Comparison of ENCODE assay signal across 1 cellular context in the genomic region with DNA sequence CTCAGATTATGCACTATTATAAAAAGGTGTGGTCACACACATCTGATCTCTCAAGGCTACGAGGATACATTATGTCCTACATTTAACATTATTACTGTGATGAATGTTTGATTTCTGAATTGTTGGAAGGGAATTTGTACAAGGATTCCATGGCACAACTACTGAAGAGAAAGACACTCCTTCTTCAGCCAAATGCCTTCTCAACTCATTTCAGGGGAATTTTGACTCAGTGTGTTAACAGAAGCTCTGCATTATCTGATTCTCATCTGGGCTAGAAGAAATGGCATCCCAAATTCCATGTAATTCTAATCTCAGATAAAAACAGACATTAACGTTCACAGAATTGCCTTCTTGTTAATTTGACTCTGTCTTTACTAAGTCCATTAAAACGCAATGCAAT.
TF ChIP-seq lines count a peak whose summit lies in the region.

No MANE protein-coding gene starts in this region.

TF ChIP-seq in HCT116, 20 proteins besides CTCF, POLR2A, EP300 and RAD21:
- TF ChIP-seq, protein P1, sequence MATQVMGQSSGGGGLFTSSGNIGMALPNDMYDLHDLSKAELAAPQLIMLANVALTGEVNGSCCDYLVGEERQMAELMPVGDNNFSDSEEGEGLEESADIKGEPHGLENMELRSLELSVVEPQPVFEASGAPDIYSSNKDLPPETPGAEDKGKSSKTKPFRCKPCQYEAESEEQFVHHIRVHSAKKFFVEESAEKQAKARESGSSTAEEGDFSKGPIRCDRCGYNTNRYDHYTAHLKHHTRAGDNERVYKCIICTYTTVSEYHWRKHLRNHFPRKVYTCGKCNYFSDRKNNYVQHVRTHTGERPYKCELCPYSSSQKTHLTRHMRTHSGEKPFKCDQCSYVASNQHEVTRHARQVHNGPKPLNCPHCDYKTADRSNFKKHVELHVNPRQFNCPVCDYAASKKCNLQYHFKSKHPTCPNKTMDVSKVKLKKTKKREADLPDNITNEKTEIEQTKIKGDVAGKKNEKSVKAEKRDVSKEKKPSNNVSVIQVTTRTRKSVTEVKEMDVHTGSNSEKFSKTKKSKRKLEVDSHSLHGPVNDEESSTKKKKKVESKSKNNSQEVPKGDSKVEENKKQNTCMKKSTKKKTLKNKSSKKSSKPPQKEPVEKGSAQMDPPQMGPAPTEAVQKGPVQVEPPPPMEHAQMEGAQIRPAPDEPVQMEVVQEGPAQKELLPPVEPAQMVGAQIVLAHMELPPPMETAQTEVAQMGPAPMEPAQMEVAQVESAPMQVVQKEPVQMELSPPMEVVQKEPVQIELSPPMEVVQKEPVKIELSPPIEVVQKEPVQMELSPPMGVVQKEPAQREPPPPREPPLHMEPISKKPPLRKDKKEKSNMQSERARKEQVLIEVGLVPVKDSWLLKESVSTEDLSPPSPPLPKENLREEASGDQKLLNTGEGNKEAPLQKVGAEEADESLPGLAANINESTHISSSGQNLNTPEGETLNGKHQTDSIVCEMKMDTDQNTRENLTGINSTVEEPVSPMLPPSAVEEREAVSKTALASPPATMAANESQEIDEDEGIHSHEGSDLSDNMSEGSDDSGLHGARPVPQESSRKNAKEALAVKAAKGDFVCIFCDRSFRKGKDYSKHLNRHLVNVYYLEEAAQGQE (IDR thresholded peaks at IDR 0.05; ENCODE audit: low read depth) = no peak
- TF ChIP-seq, protein P2, sequence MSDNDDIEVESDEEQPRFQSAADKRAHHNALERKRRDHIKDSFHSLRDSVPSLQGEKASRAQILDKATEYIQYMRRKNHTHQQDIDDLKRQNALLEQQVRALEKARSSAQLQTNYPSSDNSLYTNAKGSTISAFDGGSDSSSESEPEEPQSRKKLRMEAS (IDR thresholded peaks at IDR 0.05) = no peak
- TF ChIP-seq ZNF274 (IDR thresholded peaks at IDR 0.05; ENCODE audit: low read depth, low read length) (no peak), SRF (IDR thresholded peaks at IDR 0.05; ENCODE audit: low read depth) (no peak), EZH2 (IDR thresholded peaks at IDR 0.05) (no peak)
